Comparison of ENCODE assay signal across 24 cellular contexts in genomic region chr15:65690173-65690572, GRCh38.
"Had no signal": no experiment of that assay in that cellular context is flagged by ENCODE, and none has a peak within 500 bp of the region (broad histone marks: within the 10 kb centered on the region; RNA-seq: fewer than 3 reads in every experiment).

No MANE protein-coding gene starts in this region.

- H3K4me3 Mint-ChIP-seq: mesothelial cell of epicardium; naive B cell; natural killer cell; nephron progenitor cell; stimulated activated memory B cell treated with anti-CD40 and anti-IgM and Interleukin-4, amounts not matched to agents 10 μg/mL and 1 μg/mL and 100 μg/mL, for 72 hours; stimulated activated naive CD8-positive, alpha-beta T cell treated with anti-CD3 and anti-CD28 coated beads, Interleukin-15, amount 100 ng/mL, for 72 hours; type B pancreatic cell had no signal

- H3K4me1 ChIP-seq: left ventricle myocardium inferior, right atrium auricular region, right lobe of liver, tibial nerve, uterus had no signal

- H3K4me3 ChIP-seq: left ventricle myocardium inferior, lung, ovary, right atrium auricular region, right lobe of liver, smooth muscle cell, tibial nerve, uterus had no signal

- H3K27ac Mint-ChIP-seq: mesothelial cell of epicardium; natural killer cell; nephron progenitor cell; progenitor cell of endocrine pancreas; stimulated activated memory B cell treated with anti-CD40 and anti-IgM and Interleukin-4, amounts not matched to agents 10 μg/mL and 1 μg/mL and 100 μg/mL, for 72 hours; stimulated activated naive CD8-positive, alpha-beta T cell treated with anti-CD3 and anti-CD28 coated beads, Interleukin-15, amount 100 ng/mL, for 72 hours; type B pancreatic cell had no signal

- H3K27me3 ChIP-seq: ovary, right atrium auricular region, right lobe of liver, tibial nerve, uterus had no signal

- DNase-seq: islet precursor cell; left ventricle myocardium inferior; mesendoderm; naive B cell; natural killer cell; nephron progenitor cell; ovary; right lobe of liver; stimulated activated CD4-positive, alpha-beta T cell treated with anti-CD3 and anti-CD28 coated beads, Interleukin-1b, Interleukin-23, amount 100 ng/mL, for 48 hours; stimulated activated CD4-positive, alpha-beta T cell treated with anti-CD3 and anti-CD28 coated beads, Interleukin-2, amount 100 ng/mL, for 48 hours; stimulated activated CD4-positive, alpha-beta T cell treated with anti-CD3 and anti-CD28 coated beads, Interleukin-4, amount 100 ng/mL, for 4 hours; stimulated activated CD8-positive, alpha-beta memory T cell treated with anti-CD3 and anti-CD28 coated beads, Interleukin-4, amount 100 ng/mL, for 48 hours; stimulated activated naive CD4-positive, alpha-beta T cell treated with Interleukin-2 at 50 U/mL for 16 hours; stimulated activated naive CD8-positive, alpha-beta T cell treated with anti-CD3 and anti-CD28 coated beads, Interleukin-15, amount 100 ng/mL, for 72 hours; substantia nigra; uterus had no signal

- H3K9me3 Mint-ChIP-seq: natural killer cell; stimulated activated memory B cell treated with anti-CD40 and anti-IgM and Interleukin-4, amounts not matched to agents 10 μg/mL and 1 μg/mL and 100 μg/mL, for 72 hours; stimulated activated naive CD8-positive, alpha-beta T cell treated with anti-CD3 and anti-CD28 coated beads, Interleukin-15, amount 100 ng/mL, for 72 hours; type B pancreatic cell had no signal

- H3K4me2 ChIP-seq: smooth muscle cell had no signal

- H3K27me3 Mint-ChIP-seq: naive B cell; progenitor cell of endocrine pancreas; stimulated activated memory B cell treated with anti-CD40 and anti-IgM and Interleukin-4, amounts not matched to agents 10 μg/mL and 1 μg/mL and 100 μg/mL, for 72 hours; stimulated activated naive CD8-positive, alpha-beta T cell treated with anti-CD3 and anti-CD28 coated beads, Interleukin-15, amount 100 ng/mL, for 72 hours; type B pancreatic cell had no signal

- H3K27ac ChIP-seq: left ventricle myocardium inferior, ovary, right atrium auricular region, right lobe of liver, tibial nerve, uterus had no signal

- H3K36me3 ChIP-seq: ovary, uterus had no signal

- H3K9me3 ChIP-seq: ovary, right atrium auricular region, right lobe of liver, tibial nerve, uterus had no signal

- H3K4me1 Mint-ChIP-seq: natural killer cell, nephron progenitor cell had no signal

- ATAC-seq: natural killer cell; right lobe of liver; stimulated activated memory B cell treated with anti-CD40 and anti-IgM and Interleukin-4, amounts not matched to agents 10 μg/mL and 1 μg/mL and 100 μg/mL, for 72 hours; stimulated activated naive CD8-positive, alpha-beta T cell treated with anti-CD3 and anti-CD28 coated beads, Interleukin-15, amount 100 ng/mL, for 72 hours had no signal
